Comparison of ENCODE assay signal across 18 cellular contexts in genomic region chr5:141832131-141832530, GRCh38.
"Had no signal": no experiment of that assay in that cellular context is flagged by ENCODE, and none has a peak within 500 bp of the region (broad histone marks: within the 10 kb centered on the region; RNA-seq: fewer than 3 reads in every experiment).

No MANE protein-coding gene starts in this region.

- H3K27ac Mint-ChIP-seq: activated naive CD8-positive, alpha-beta T cell; mesothelial cell of epicardium; natural killer cell treated with Interleukin-12 subunit alpha and Interleukin-12 subunit beta and Interleukin-15 and Interleukin-18, amount 100 ng/mL, for 72 hours; progenitor cell of endocrine pancreas had no signal

- ATAC-seq: natural killer cell treated with Interleukin-12 subunit alpha and Interleukin-12 subunit beta and Interleukin-15 and Interleukin-18, amount 100 ng/mL, for 72 hours had no signal

- H3K27me3 Mint-ChIP-seq: activated naive CD8-positive, alpha-beta T cell had no signal

- H3K4me3 ChIP-seq: cardiac muscle cell, esophagus muscularis mucosa, uterus had no signal

- H3K36me3 ChIP-seq: cardiac muscle cell, uterus, WERI-Rb-1 had no signal

- H3K4me3 Mint-ChIP-seq: activated naive CD8-positive, alpha-beta T cell; mesothelial cell of epicardium; natural killer cell treated with Interleukin-12 subunit alpha and Interleukin-12 subunit beta and Interleukin-15 and Interleukin-18, amount 100 ng/mL, for 72 hours had no signal

- H3K27ac ChIP-seq: cardiac muscle cell, esophagus muscularis mucosa, uterus, WERI-Rb-1 had no signal

- DNase-seq: activated CD4-positive, alpha-beta T cell treated with anti-CD3 and anti-CD28 coated beads for 1 hour; activated CD4-positive, alpha-beta T cell treated with anti-CD3 and anti-CD28 coated beads, Interleukin-2, amount 50 U/mL, for 4 hours; activated gamma-delta T cell treated with Interleukin-2 at 50 U/mL for 16 hours; occipital lobe; stimulated activated CD4-positive, alpha-beta T cell treated with anti-CD3 and anti-CD28 coated beads, Interleukin-12 subunit alpha, Interleukin-12 subunit beta, amount 100 ng/mL, for 4 hours; stimulated activated CD4-positive, alpha-beta T cell treated with anti-CD3 and anti-CD28 coated beads, Interleukin-1b, Interleukin-23, amount 100 ng/mL, for 48 hours; stimulated activated CD8-positive, alpha-beta memory T cell treated with anti-CD3 and anti-CD28 coated beads, Interleukin-4, amount 100 ng/mL, for 48 hours; stimulated activated naive CD4-positive, alpha-beta T cell; SW 1271; T-helper 2 cell; uterus; WERI-Rb-1 had no signal

- H3K9me3 ChIP-seq: esophagus muscularis mucosa, uterus had no signal

- H3K36me3 Mint-ChIP-seq: activated naive CD8-positive, alpha-beta T cell; mesothelial cell of epicardium; natural killer cell treated with Interleukin-12 subunit alpha and Interleukin-12 subunit beta and Interleukin-15 and Interleukin-18, amount 100 ng/mL, for 72 hours had no signal

- H3K27me3 ChIP-seq: cardiac muscle cell, uterus had no signal

- H3K9me3 Mint-ChIP-seq: natural killer cell treated with Interleukin-12 subunit alpha and Interleukin-12 subunit beta and Interleukin-15 and Interleukin-18, amount 100 ng/mL, for 72 hours had no signal
